27 cellular contexts compared by ENCODE assay signal in the genomic region with DNA sequence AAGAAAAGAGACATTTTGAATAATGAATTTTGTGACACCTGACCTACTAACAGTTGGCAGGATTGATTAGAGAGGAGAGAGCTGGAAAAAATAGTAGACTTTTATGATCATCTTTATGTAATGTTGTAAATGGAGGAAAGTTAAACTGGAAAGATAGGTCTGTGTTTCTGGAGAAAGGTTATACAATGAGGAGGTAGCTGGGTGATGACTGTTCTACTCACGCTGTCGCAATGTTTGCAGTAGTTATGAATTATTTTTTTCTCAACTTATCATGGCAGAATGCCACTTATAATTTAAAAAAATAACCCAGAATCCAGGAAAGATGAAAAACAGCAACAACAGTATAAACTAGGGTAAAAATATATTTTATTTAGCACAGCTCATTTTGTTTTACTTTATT.
"Had no signal": no experiment of that assay in that cellular context is flagged by ENCODE, and none has a peak within 500 bp of the region (broad histone marks: within the 10 kb centered on the region; RNA-seq: fewer than 3 reads in every experiment).

No MANE protein-coding gene starts in this region.

- H3K36me3 Mint-ChIP-seq: mesothelial cell of epicardium; naive B cell; naive thymus-derived CD8-positive, alpha-beta T cell had no signal

- H3K4me1 Mint-ChIP-seq: mesothelial cell of epicardium; naive B cell; naive thymus-derived CD8-positive, alpha-beta T cell had no signal

- H3K27ac Mint-ChIP-seq: endodermal cell; mesothelial cell of epicardium; naive B cell; naive thymus-derived CD8-positive, alpha-beta T cell had no signal

- H3K27me3 Mint-ChIP-seq: naive B cell had no signal

- H3K9me3 ChIP-seq: esophagus squamous epithelium, gastrocnemius medialis, lower lobe of right lung, mucosa of descending colon had no signal

- H3K27me3 ChIP-seq: esophagus squamous epithelium, gastrocnemius medialis, heart right ventricle, left lung had no signal

- H3K27ac ChIP-seq: coronary artery, dorsolateral prefrontal cortex, esophagus squamous epithelium, gastrocnemius medialis, heart right ventricle, left lung, lower lobe of right lung had no signal

- DNase-seq: dermis blood vessel endothelial cell; dorsolateral prefrontal cortex; effector CD4-positive, alpha-beta T cell; effector memory CD4-positive, alpha-beta T cell; endodermal cell; esophagus squamous epithelium; foreskin fibroblast; foreskin melanocyte; gastrocnemius medialis; glutamatergic neuron; head of caudate nucleus; heart right ventricle; hippocampal formation; left cardiac atrium; left lung; left ventricle myocardium superior; lower lobe of right lung; mesenchymal stem cell; mucosa of descending colon; naive B cell; naive thymus-derived CD8-positive, alpha-beta T cell had no signal

- H3K4me1 ChIP-seq: gastrocnemius medialis, heart right ventricle, left lung, lower lobe of right lung had no signal

- ATAC-seq: gastrocnemius medialis; heart right ventricle; left cardiac atrium; left lung; left ventricle myocardium superior; lower lobe of right lung; mucosa of descending colon; naive thymus-derived CD8-positive, alpha-beta T cell had no signal

- FAIRE-seq: colon, endometrium, islet of Langerhans, keratinocyte had no signal

- H3K4me3 Mint-ChIP-seq: endodermal cell; mesothelial cell of epicardium; naive B cell; naive thymus-derived CD8-positive, alpha-beta T cell had no signal

- H3K4me3 ChIP-seq: coronary artery, dorsolateral prefrontal cortex, esophagus squamous epithelium, gastrocnemius medialis, heart right ventricle, left lung, lower lobe of right lung, mucosa of descending colon had no signal

- H3K36me3 ChIP-seq: esophagus squamous epithelium, gastrocnemius medialis, heart right ventricle, left lung, lower lobe of right lung had no signal

- H3K9me3 Mint-ChIP-seq: endodermal cell, mesothelial cell of epicardium had no signal
